ENCODE assay signal across 1 cellular context in genomic region chr9:107425110-107426025, GRCh38.
TF ChIP-seq lines count a peak whose summit lies in the region.

No MANE protein-coding gene starts in this region.

TF ChIP-seq in HepG2, 621 proteins besides CTCF, POLR2A, EP300 and RAD21 (continued from another document and continues in another):
- TF ChIP-seq GPBP1L1 (CRISPR knock-in tag; IDR thresholded peaks at IDR 0.05) (no peak), ZNF747 (CRISPR knock-in tag; IDR thresholded peaks at IDR 0.05; ENCODE audit: borderline replicate concordance) (no peak), ZNF570 (CRISPR knock-in tag; IDR thresholded peaks at IDR 0.05; ENCODE audit: borderline replicate concordance) (no peak), SP5 (CRISPR knock-in tag; IDR thresholded peaks at IDR 0.05; ENCODE audit: borderline replicate concordance, low read depth) (no peak), ZNF33A (CRISPR knock-in tag; IDR thresholded peaks at IDR 0.05; ENCODE audit: borderline replicate concordance) (no peak), MBNL3 (CRISPR knock-in tag; conservative IDR thresholded peaks at IDR 0.05) (no peak), ZNF816 (CRISPR knock-in tag; IDR thresholded peaks at IDR 0.05; ENCODE audit: borderline replicate concordance) (no peak), HNRNPUL1 (IDR thresholded peaks at IDR 0.05; ENCODE audit: low read depth, low read length) (no peak), HNF4G (IDR thresholded peaks at IDR 0.05; ENCODE audit: borderline replicate concordance, low read depth, low read length) (no peak), HNF4G (CRISPR knock-in tag; IDR thresholded peaks at IDR 0.05; ENCODE audit: borderline replicate concordance, low read depth) (no peak), MZF1 (CRISPR knock-in tag; IDR thresholded peaks at IDR 0.05; ENCODE audit: borderline replicate concordance) (no peak), JDP2 (CRISPR knock-in tag; IDR thresholded peaks at IDR 0.05; ENCODE audit: borderline replicate concordance) (no peak), IRF1 (CRISPR knock-in tag; IDR thresholded peaks at IDR 0.05; ENCODE audit: low read depth) (no peak), RFX1 (IDR thresholded peaks at IDR 0.05) (no peak), ATF2 (CRISPR knock-in tag; IDR thresholded peaks at IDR 0.05) (no peak), ZNF335 (CRISPR knock-in tag; IDR thresholded peaks at IDR 0.05) (no peak), SRSF1 (optimal IDR thresholded peaks at IDR 0.05; ENCODE audit: low read depth, low read length) (no peak), ZNF333 (CRISPR knock-in tag; IDR thresholded peaks at IDR 0.05; ENCODE audit: borderline replicate concordance) (no peak), POLR2G (IDR thresholded peaks at IDR 0.05; ENCODE audit: low read depth, low read length) (no peak), ZNF513 (CRISPR knock-in tag; conservative IDR thresholded peaks at IDR 0.05) (no peak), STAG1 (CRISPR knock-in tag; IDR thresholded peaks at IDR 0.05) (peak; percentile 68), SP140L (CRISPR knock-in tag; IDR thresholded peaks at IDR 0.05; ENCODE audit: borderline replicate concordance) (no peak), FOXP1 (IDR thresholded peaks at IDR 0.05) (no peak), FOXP1 (CRISPR knock-in tag; IDR thresholded peaks at IDR 0.05) (no peak), ZNF510 (CRISPR knock-in tag; IDR thresholded peaks at IDR 0.05; ENCODE audit: low read depth) (no peak)
- TF ChIP-seq, protein P1, sequence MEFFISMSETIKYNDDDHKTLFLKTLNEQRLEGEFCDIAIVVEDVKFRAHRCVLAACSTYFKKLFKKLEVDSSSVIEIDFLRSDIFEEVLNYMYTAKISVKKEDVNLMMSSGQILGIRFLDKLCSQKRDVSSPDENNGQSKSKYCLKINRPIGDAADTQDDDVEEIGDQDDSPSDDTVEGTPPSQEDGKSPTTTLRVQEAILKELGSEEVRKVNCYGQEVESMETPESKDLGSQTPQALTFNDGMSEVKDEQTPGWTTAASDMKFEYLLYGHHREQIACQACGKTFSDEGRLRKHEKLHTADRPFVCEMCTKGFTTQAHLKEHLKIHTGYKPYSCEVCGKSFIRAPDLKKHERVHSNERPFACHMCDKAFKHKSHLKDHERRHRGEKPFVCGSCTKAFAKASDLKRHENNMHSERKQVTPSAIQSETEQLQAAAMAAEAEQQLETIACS (CRISPR knock-in tag; IDR thresholded peaks at IDR 0.05): no peak
- TF ChIP-seq, protein P2, sequence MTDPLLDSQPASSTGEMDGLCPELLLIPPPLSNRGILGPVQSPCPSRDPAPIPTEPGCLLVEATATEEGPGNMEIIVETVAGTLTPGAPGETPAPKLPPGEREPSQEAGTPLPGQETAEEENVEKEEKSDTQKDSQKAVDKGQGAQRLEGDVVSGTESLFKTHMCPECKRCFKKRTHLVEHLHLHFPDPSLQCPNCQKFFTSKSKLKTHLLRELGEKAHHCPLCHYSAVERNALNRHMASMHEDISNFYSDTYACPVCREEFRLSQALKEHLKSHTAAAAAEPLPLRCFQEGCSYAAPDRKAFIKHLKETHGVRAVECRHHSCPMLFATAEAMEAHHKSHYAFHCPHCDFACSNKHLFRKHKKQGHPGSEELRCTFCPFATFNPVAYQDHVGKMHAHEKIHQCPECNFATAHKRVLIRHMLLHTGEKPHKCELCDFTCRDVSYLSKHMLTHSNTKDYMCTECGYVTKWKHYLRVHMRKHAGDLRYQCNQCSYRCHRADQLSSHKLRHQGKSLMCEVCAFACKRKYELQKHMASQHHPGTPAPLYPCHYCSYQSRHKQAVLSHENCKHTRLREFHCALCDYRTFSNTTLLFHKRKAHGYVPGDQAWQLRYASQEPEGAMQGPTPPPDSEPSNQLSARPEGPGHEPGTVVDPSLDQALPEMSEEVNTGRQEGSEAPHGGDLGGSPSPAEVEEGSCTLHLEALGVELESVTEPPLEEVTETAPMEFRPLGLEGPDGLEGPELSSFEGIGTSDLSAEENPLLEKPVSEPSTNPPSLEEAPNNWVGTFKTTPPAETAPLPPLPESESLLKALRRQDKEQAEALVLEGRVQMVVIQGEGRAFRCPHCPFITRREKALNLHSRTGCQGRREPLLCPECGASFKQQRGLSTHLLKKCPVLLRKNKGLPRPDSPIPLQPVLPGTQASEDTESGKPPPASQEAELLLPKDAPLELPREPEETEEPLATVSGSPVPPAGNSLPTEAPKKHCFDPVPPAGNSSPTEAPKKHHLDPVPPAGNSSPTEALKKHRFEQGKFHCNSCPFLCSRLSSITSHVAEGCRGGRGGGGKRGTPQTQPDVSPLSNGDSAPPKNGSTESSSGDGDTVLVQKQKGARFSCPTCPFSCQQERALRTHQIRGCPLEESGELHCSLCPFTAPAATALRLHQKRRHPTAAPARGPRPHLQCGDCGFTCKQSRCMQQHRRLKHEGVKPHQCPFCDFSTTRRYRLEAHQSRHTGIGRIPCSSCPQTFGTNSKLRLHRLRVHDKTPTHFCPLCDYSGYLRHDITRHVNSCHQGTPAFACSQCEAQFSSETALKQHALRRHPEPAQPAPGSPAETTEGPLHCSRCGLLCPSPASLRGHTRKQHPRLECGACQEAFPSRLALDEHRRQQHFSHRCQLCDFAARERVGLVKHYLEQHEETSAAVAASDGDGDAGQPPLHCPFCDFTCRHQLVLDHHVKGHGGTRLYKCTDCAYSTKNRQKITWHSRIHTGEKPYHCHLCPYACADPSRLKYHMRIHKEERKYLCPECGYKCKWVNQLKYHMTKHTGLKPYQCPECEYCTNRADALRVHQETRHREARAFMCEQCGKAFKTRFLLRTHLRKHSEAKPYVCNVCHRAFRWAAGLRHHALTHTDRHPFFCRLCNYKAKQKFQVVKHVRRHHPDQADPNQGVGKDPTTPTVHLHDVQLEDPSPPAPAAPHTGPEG (CRISPR knock-in tag; IDR thresholded peaks at IDR 0.05): 0 out of 2 replicates have a peak, but pooled peaks have one; percentile 37
- TF ChIP-seq, protein P3, sequence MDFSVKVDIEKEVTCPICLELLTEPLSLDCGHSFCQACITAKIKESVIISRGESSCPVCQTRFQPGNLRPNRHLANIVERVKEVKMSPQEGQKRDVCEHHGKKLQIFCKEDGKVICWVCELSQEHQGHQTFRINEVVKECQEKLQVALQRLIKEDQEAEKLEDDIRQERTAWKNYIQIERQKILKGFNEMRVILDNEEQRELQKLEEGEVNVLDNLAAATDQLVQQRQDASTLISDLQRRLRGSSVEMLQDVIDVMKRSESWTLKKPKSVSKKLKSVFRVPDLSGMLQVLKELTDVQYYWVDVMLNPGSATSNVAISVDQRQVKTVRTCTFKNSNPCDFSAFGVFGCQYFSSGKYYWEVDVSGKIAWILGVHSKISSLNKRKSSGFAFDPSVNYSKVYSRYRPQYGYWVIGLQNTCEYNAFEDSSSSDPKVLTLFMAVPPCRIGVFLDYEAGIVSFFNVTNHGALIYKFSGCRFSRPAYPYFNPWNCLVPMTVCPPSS (IDR thresholded peaks at IDR 0.05): no peak
- TF ChIP-seq, protein P4, sequence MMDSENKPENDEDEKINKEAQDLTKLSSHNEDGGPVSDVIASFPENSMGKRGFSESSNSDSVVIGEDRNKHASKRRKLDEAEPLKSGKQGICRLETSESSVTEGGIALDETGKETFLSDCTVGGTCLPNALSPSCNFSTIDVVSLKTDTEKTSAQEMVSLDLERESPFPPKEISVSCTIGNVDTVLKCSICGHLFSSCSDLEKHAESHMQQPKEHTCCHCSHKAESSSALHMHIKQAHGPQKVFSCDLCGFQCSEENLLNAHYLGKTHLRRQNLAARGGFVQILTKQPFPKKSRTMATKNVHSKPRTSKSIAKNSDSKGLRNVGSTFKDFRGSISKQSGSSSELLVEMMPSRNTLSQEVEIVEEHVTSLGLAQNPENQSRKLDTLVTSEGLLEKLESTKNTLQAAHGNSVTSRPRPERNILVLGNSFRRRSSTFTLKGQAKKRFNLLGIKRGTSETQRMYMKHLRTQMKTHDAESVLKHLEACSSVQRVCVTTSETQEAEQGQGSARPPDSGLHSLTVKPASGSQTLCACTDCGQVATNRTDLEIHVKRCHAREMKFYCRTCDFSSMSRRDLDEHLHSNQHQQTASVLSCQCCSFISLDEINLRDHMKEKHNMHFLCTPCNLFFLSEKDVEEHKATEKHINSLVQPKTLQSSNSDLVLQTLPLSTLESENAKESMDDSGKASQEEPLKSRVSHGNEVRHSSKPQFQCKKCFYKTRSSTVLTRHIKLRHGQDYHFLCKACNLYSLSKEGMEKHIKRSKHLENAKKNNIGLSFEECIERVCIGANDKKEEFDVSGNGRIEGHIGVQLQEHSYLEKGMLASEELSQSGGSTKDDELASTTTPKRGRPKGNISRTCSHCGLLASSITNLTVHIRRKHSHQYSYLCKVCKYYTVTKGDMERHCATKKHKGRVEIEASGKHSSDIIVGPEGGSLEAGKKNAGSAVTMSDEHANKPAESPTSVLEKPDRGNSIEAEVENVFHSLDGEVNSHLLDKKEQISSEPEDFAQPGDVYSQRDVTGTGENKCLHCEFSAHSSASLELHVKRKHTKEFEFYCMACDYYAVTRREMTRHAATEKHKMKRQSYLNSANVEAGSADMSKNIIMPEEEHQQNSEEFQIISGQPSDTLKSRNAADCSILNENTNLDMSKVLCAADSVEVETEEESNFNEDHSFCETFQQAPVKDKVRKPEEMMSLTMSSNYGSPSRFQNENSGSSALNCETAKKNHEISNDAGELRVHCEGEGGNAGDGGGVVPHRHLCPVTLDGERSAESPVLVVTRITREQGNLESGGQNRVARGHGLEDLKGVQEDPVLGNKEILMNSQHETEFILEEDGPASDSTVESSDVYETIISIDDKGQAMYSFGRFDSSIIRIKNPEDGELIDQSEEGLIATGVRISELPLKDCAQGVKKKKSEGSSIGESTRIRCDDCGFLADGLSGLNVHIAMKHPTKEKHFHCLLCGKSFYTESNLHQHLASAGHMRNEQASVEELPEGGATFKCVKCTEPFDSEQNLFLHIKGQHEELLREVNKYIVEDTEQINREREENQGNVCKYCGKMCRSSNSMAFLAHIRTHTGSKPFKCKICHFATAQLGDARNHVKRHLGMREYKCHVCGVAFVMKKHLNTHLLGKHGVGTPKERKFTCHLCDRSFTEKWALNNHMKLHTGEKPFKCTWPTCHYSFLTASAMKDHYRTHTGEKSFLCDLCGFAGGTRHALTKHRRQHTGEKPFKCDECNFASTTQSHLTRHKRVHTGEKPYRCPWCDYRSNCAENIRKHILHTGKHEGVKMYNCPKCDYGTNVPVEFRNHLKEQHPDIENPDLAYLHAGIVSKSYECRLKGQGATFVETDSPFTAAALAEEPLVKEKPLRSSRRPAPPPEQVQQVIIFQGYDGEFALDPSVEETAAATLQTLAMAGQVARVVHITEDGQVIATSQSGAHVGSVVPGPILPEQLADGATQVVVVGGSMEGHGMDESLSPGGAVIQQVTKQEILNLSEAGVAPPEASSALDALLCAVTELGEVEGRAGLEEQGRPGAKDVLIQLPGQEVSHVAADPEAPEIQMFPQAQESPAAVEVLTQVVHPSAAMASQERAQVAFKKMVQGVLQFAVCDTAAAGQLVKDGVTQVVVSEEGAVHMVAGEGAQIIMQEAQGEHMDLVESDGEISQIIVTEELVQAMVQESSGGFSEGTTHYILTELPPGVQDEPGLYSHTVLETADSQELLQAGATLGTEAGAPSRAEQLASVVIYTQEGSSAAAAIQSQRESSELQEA (CRISPR knock-in tag; IDR thresholded peaks at IDR 0.05; ENCODE audit: not compliant biosample characterization): no peak
